ENCODE assay signal across 12 cellular contexts in the genomic region with DNA sequence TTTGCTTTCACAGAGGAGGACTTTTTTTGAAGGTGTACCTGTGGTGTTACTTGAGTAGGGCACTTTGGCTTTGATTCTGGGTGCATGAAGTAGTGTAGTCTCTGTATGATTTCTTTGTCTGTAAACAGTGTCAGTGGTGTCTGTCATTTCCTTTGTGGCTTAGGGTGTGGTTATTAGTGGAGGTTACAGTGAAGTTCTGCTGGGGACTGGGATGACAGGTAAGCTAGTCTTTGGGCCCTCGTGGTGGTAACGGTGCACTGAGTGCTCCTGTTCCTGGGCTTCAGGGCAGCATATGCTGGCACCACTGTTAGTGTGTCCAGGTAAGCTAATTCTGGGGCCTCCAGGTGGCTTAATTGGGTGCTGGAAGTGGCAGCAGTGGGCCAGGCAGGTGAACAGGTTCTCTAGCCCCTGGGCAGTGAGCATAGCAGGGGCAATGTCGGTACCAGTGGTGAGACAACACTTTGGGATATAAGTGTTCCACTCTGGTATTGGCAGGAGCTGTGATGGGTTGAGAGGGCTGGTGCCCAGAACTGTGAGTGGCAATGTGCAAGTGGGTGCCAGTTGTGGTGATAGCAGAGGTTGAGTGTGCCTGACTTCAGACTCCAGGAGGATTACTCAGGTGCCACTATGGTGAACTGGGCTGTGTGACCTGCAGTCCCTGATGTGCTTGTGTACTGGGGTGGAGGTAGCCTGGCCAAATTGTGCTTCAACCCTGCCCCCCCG. TPM values are rescaled to one million over a fixed set of nuclear protein-coding genes. Genes with fewer than 3 reads are reported as not detected.
DNase-seq lines count a peak whose midpoint lies in the region; ATAC-seq and TF ChIP-seq lines count a peak whose summit lies in the region.
"Had no signal": no experiment of that assay in that cellular context is flagged by ENCODE, and none has a peak within 500 bp of the region (broad histone marks: within the 10 kb centered on the region; RNA-seq: fewer than 3 reads in every experiment).

No MANE protein-coding gene starts in this region.

- in situ Hi-C loops in KBM-7 (cut with MboI; ENCODE audit: low pct_unique_long_range_greater_than_20kb, low sequenced_read_pairs) = no loop called here

- no peak overlapping the region for H3K27ac Mint-ChIP-seq in natural killer cell

- peak overlapping the region; percentile 1 for H3K4me3 Mint-ChIP-seq in natural killer cell

- peaks cover 0 to 2% of the 10 kb centered on the region in 2 donors for H3K9me3 Mint-ChIP-seq in natural killer cell

- peaks cover 0 to 34% of the 10 kb centered on the region in 2 donors for H3K27me3 Mint-ChIP-seq in natural killer cell (ENCODE audit: low read depth in 2 of 2)

- ATAC-seq in natural killer cell (peak in 1 of 3 donors; percentile 50), left colon (no peak), HG03039 (IDR thresholded peaks at IDR 0.05; ENCODE audit: unreplicated experiment) (no peak)
- ATAC-seq: K562 had no signal

- no peak for TF ChIP-seq CTCF in natural killer cell (IDR thresholded peaks at IDR 0.05)

- peak; percentile 49 for DNase-seq in activated T-cell treated with anti-CD3 and anti-CD28 coated beads, Interleukin-2, amount 50 U/mL, for 1 hour
- no peak for DNase-seq in activated T-cell treated with anti-CD3 and anti-CD28 coated beads for 4 hours
- peak; percentile 39 for DNase-seq in T follicular helper cell (ENCODE audit: low read depth)
- peak; percentile 4 for DNase-seq in activated T-helper 9 cell treated with anti-CD3 and anti-CD28 coated beads, Interleukin-2, amount 50 U/mL, for 16 hours (ENCODE audit: low read depth)
- DNase-seq in natural killer cell = no peak
- no peak for DNase-seq in KBM-7
- no peak for DNase-seq in left colon
- DNase-seq: NCI-H1694, NCI-H524 had no signal

- intact Hi-C loops in natural killer cell (cut with micrococcal nuclease) (no loop called here), left colon (cut with DNase I, micrococcal nuclease) (no loop called here)

- no peaks in the 10 kb centered on the region for H3K36me3 Mint-ChIP-seq in natural killer cell

- peaks cover 10% of the 10 kb centered on the region in 2 donors for H3K4me1 Mint-ChIP-seq in natural killer cell

RNA-seq across cellular contexts. Expression of gene VSIG1, which starts 26.0 kb away (rescaled TPM):
- 1 to 10 TPM in 1 of 3 donors, under 1 TPM in 1, not detected in 1; 0.54 to 1.1 TPM for total RNA-seq in natural killer cell
- total RNA-seq in left colon = under 1 TPM in 1 of 2 donors, not detected in 1; 0.50 TPM
- total RNA-seq: K562 had no signal

RNA-seq across cellular contexts. Expression of gene TEX13B, which starts 36.6 kb away (rescaled TPM):
- total RNA-seq in natural killer cell (not detected), left colon (not detected)
- total RNA-seq: K562, ureter had no signal

Comparison
In these comparisons a context has a peak if more than half of its experiments do, and no peak if none do; other contexts are left out.
1. DNase-seq: peak in activated T-cell treated with anti-CD3 and anti-CD28 coated beads, Interleukin-2, amount 50 U/mL, for 1 hour (single experiment), T follicular helper cell (single experiment) and activated T-helper 9 cell treated with anti-CD3 and anti-CD28 coated beads, Interleukin-2, amount 50 U/mL, for 16 hours (single experiment); none in activated T-cell treated with anti-CD3 and anti-CD28 coated beads for 4 hours (single experiment), natural killer cell (single experiment), KBM-7 (single experiment) and left colon (0 of 2).